ENCODE assay signal across 8 cellular contexts in genomic region chr3:105367063-105367405, GRCh38. TPM values are rescaled to one million over a fixed set of nuclear protein-coding genes. Genes with fewer than 3 reads are reported as not detected.
DNase-seq lines count a peak whose midpoint lies in the region; ATAC-seq and TF ChIP-seq lines count a peak whose summit lies in the region.

No MANE protein-coding gene starts in this region.

- H3K9ac ChIP-seq in SU-DHL-6 (ENCODE audit: low read length), result peak overlapping the region; percentile 81

- peak overlapping the region; percentile 96 for H3K27ac ChIP-seq in SU-DHL-6 (ENCODE audit: low read depth, low read length)

- 0% methylated on average over 21 to 29 of the region's 29 CpGs for WGBS in lower leg skin, 2 donors

- intact Hi-C loops in lower leg skin (cut with DNase I; ENCODE audit: low total_unique reads), result no loop called here

- no peaks in the 10 kb centered on the region; the same call in 1 of the 2 replicates for H3K36me3 ChIP-seq in SU-DHL-6 (ENCODE audit: low read length)

- peak overlapping the region; percentile 77 for H3K4me3 ChIP-seq in SU-DHL-6 (ENCODE audit: insufficient read depth, low read length, poor library complexity, severe bottlenecking)
- H3K4me3 ChIP-seq in choroid plexus epithelial cell (ENCODE audit: low read depth, low read length), result peak overlapping the region; percentile 93
- H3K4me3 ChIP-seq in lower leg skin (ENCODE audit: low read depth, poor library complexity, severe bottlenecking), result peak overlapping the region; percentile 55

- TF ChIP-seq CTCF in SU-DHL-6 (IDR thresholded peaks at IDR 0.05; ENCODE audit: insufficient read depth, low read length, poor library complexity, severe bottlenecking) (no peak), choroid plexus epithelial cell (conservative IDR thresholded peaks at IDR 0.05; ENCODE audit: low read depth, low read length) (no peak), lower leg skin (IDR thresholded peaks at IDR 0.05) (no peak)

- H3K4me2 ChIP-seq in SU-DHL-6 (ENCODE audit: low read depth, low read length, poor library complexity, severe bottlenecking), result peak overlapping the region; percentile 81

- peak; percentile 12 for DNase-seq in A172 (ENCODE audit: low spot score)
- no peak for DNase-seq in choroid plexus epithelial cell (ENCODE audit: low read depth)
- DNase-seq in lower leg skin (ENCODE audit: low spot score in 2 of 2), result peak in 1 of 2 donors; percentile 87
- DNase-seq in stimulated activated CD8-positive, alpha-beta memory T cell treated with anti-CD3 and anti-CD28 coated beads, Interleukin-4, amount 100 ng/mL, for 48 hours, result peak; percentile 57
- DNase-seq in DMS153 (lab: John Stamatoyannopoulos, UW), result no peak

- no peaks in the 10 kb centered on the region for H3K27me3 ChIP-seq in SU-DHL-6 (ENCODE audit: low read length)

- H4K20me1 ChIP-seq in SU-DHL-6 (ENCODE audit: low read depth, low read length), result 0 out of 2 replicates have a peak, but pooled peaks cover 1% of the 10 kb centered on the region

- ATAC-seq in GM18907 (IDR thresholded peaks at IDR 0.05; ENCODE audit: unreplicated experiment) (peak; percentile 1), GM21576 (IDR thresholded peaks at IDR 0.05; ENCODE audit: unreplicated experiment) (no peak)

- H3F3A ChIP-seq in SU-DHL-6 (ENCODE audit: insufficient read depth), result peaks cover 32% of the 10 kb centered on the region

- no peaks in the 10 kb centered on the region for H3K9me2 ChIP-seq in SU-DHL-6 (replicated peaks; ENCODE audit: insufficient read depth, low read length)

- peak overlapping the region; percentile 89 for H2AFZ ChIP-seq in SU-DHL-6 (ENCODE audit: low read depth, low read length, severe bottlenecking)

- no peak for TF ChIP-seq POLR2A in lower leg skin (IDR thresholded peaks at IDR 0.05)

- H3K79me2 ChIP-seq in SU-DHL-6 (ENCODE audit: insufficient read depth, low read length), result peaks cover 37% of the 10 kb centered on the region

- no peaks in the 10 kb centered on the region for H3K9me3 ChIP-seq in SU-DHL-6 (ENCODE audit: insufficient read depth, low read length)

RNA-seq across cellular contexts. Expression of gene ALCAM, which starts 0.3 kb away (rescaled TPM):
- 82.1 and 102 TPM in 2 replicates for total RNA-seq in A172 (2014; rRNA removed; shearing (Covaris generic))
- total RNA-seq in lower leg skin, result 10 to 100 TPM; 21.2 to 58.0 (median 31.1) TPM

Comparison
In these comparisons a context has a peak if more than half of its experiments do, and no peak if none do; other contexts are left out.
1. DNase-seq: peak in A172 (single experiment) and stimulated activated CD8-positive, alpha-beta memory T cell treated with anti-CD3 and anti-CD28 coated beads, Interleukin-4, amount 100 ng/mL, for 48 hours (single experiment); none in choroid plexus epithelial cell (single experiment) and DMS153 (single experiment).
2. Peak in every context shown above with its lines, with median percentiles within 50 percentile points of each other: H3K4me3 ChIP-seq.